1 cellular context compared by ENCODE assay signal in genomic region chr12:78293039-78293686, GRCh38.
A peak's percentile ranks its signal among the peaks of the same experiment; 100 is the strongest.
TF ChIP-seq lines count a peak whose summit lies in the region.

No MANE protein-coding gene starts in this region.

TF ChIP-seq in HepG2, 621 proteins besides CTCF, POLR2A, EP300 and RAD21 (continued from another document):
- TF ChIP-seq ZHX1 (CRISPR knock-in tag; IDR thresholded peaks at IDR 0.05; ENCODE audit: low read depth) (no peak), NCOA1 (CRISPR knock-in tag; IDR thresholded peaks at IDR 0.05) (no peak), THYN1 (CRISPR knock-in tag; IDR thresholded peaks at IDR 0.05; ENCODE audit: borderline replicate concordance, low read depth) (no peak), E2F1 (CRISPR knock-in tag; IDR thresholded peaks at IDR 0.05) (no peak), MLXIP (CRISPR knock-in tag; IDR thresholded peaks at IDR 0.05; ENCODE audit: borderline replicate concordance) (no peak), ZFP91 (CRISPR knock-in tag; IDR thresholded peaks at IDR 0.05; ENCODE audit: borderline replicate concordance) (no peak), PAXIP1 (CRISPR knock-in tag; conservative IDR thresholded peaks at IDR 0.05) (0 out of 2 replicates have a peak, but pooled peaks have one; percentile 29), SRSF9 (IDR thresholded peaks at IDR 0.05; ENCODE audit: borderline replicate concordance, insufficient read depth, low read depth, low read length, poor library complexity, severe bottlenecking) (no peak), ZNF354B (CRISPR knock-in tag; IDR thresholded peaks at IDR 0.05) (no peak), ZNF549 (CRISPR knock-in tag; IDR thresholded peaks at IDR 0.05) (no peak), ZNF607 (CRISPR knock-in tag; IDR thresholded peaks at IDR 0.05; ENCODE audit: borderline replicate concordance) (no peak), ZNF672 (CRISPR knock-in tag; IDR thresholded peaks at IDR 0.05) (no peak), SNAPC4 (CRISPR knock-in tag; IDR thresholded peaks at IDR 0.05) (no peak), CERS6 (CRISPR knock-in tag; IDR thresholded peaks at IDR 0.05) (no peak)
